8 cellular contexts compared by ENCODE assay signal in genomic region chr1:156504821-156505678, GRCh38. TPM values are rescaled to one million over a fixed set of nuclear protein-coding genes. Genes with fewer than 3 reads are reported as not detected.
DNase-seq lines count a peak whose midpoint lies in the region; ATAC-seq and TF ChIP-seq lines count a peak whose summit lies in the region.

No MANE protein-coding gene starts in this region.

- peak overlapping the region; percentile 90 for H3K4me3 Mint-ChIP-seq in type B pancreatic cell

- H3K27me3 ChIP-seq in heart right ventricle: no peaks in the 10 kb centered on the region

- peaks cover 27 to 85% (median 70%) of the 10 kb centered on the region in 9 donors for H3K4me1 ChIP-seq in heart right ventricle

- peak overlapping the region; percentile 97 to 100 (median 100) for H3K27ac ChIP-seq in heart right ventricle

- peak overlapping the region; percentile 93 for H3K27ac Mint-ChIP-seq in type B pancreatic cell

- ATAC-seq in HG02642 (IDR thresholded peaks at IDR 0.05; ENCODE audit: poor library complexity, unreplicated experiment) (peak; percentile 38), heart right ventricle (peak; percentile 48 to 77 (median 66))

- intact Hi-C loops in heart right ventricle (cut with DNase I): loop anchor here in 4 of 10 donors (5.0 to 10.0 kb wide), 6 partner anchors 43 to 387 kb away; partner anchors contain the start of genes NAXE (in 2 of the 4), GPATCH4 (in 1 of the 4), MRPL24 (in 1 of the 4) and PEAR1 (in 1 of the 4)
- intact Hi-C loops in posterior cingulate gyrus (cut with DNase I): loop anchor here (5.0 kb wide), 1 partner anchor 87 kb away; the partner anchor contains the start of gene NAXE

- H3K4me1 Mint-ChIP-seq in type B pancreatic cell (ENCODE audit: unreplicated experiment): peaks cover 38% of the 10 kb centered on the region

- H3K36me3 ChIP-seq in heart right ventricle: no peaks in the 10 kb centered on the region

- H3K9me3 ChIP-seq in heart right ventricle: no peaks in the 10 kb centered on the region

- H3K9me3 Mint-ChIP-seq in type B pancreatic cell: peaks cover 5% of the 10 kb centered on the region

- peak overlapping the region in 9 of 10 donors; percentile 15 to 46 (median 41) for H3K4me3 ChIP-seq in heart right ventricle

- WGBS in heart right ventricle, 2 donors: 3 to 6% methylated on average over 40 to 45 of the region's 45 CpGs

- no peaks in the 10 kb centered on the region for H3K36me3 Mint-ChIP-seq in type B pancreatic cell

- H3K27me3 Mint-ChIP-seq in type B pancreatic cell: peaks cover 12% of the 10 kb centered on the region

- DNase-seq in GM04504 (ENCODE audit: low read depth) (peak; percentile 98), NCI-H146 treated with DMSO at 0.1 percent for 48 hours (lab: John Stamatoyannopoulos, UW; ENCODE audit: unreplicated experiment) (peak; percentile 87), T-helper 1 cell (peak; percentile 95 to 100 (median 98)), amniotic epithelial cell (ENCODE audit: low read depth) (peak; percentile 99), heart right ventricle (peak; percentile 99 to 100), posterior cingulate gyrus (peak; percentile 97 to 100 (median 98)), type B pancreatic cell (ENCODE audit: extremely low spot score, unreplicated experiment) (peak; percentile 93)

- TF ChIP-seq CTCF in heart right ventricle (IDR thresholded peaks at IDR 0.05) (peak in 1 of 9 donors; percentile 9), type B pancreatic cell (conservative IDR thresholded peaks at IDR 0.05) (no peak)

RNA-seq across cellular contexts. Expression of gene MEF2D, which starts 4.5 kb away (rescaled TPM):
- total RNA-seq in heart right ventricle: 100 to 1,000 TPM in 4 of 10 donors, 10 to 100 TPM in 6; 81.1 to 127 (median 96.5) TPM
- 10 to 100 TPM; 31.6 to 37.7 TPM for polyA plus RNA-seq in heart right ventricle
- 20.7 and 26.1 TPM in 2 replicates for total RNA-seq in type B pancreatic cell (ENCODE audit: low replicate concordance)

Comparison
In these comparisons a context has a peak if more than half of its experiments do, and no peak if none do; other contexts are left out.
1. Peak in every context shown above with its lines: DNase-seq, ATAC-seq, H3K4me3 ChIP-seq and H3K27ac ChIP-seq.